Comparison of ENCODE assay signal across 14 cellular contexts in the genomic region with DNA sequence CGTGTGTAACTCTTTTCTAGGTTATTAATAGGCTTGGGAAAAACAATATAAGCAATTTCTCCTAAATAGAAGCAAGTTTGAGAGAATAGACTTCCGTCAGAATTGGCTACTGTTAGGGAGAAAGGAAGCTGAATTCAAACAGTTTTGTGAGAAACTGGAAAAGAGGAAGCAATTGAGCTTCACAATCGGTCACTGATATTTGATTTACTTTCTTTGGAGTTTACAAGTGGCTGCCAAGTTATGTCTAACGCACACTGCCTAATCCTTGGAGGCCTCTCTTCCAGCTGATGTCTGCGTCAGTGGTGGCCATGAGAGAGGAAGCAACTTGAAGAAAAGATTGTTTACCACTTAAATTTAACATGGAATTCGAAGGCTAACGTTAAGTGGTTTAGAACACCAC.
DNase-seq lines count a peak whose midpoint lies in the region; ATAC-seq and TF ChIP-seq lines count a peak whose summit lies in the region.
"Had no signal": no experiment of that assay in that cellular context is flagged by ENCODE, and none has a peak within 500 bp of the region (broad histone marks: within the 10 kb centered on the region; RNA-seq: fewer than 3 reads in every experiment).

No MANE protein-coding gene starts in this region.

- DNase-seq in NCI-H460 (ENCODE audit: extremely low read depth, low read depth) = peak; percentile 70
- DNase-seq in endothelial cell (ENCODE audit: low spot score) = no peak
- DNase-seq in left lung = peak in 1 of 2 donors; percentile 60
- no peak for DNase-seq in DMS 273 treated with DMSO at 0.1 percent for 48 hours (lab: John Stamatoyannopoulos, UW)
- DNase-seq in activated CD8-positive, alpha-beta memory T cell treated with anti-CD3 and anti-CD28 coated beads, Interleukin-2, amount 50 U/mL, for 4 hours = no peak
- DNase-seq: activated naive CD8-positive, alpha-beta T cell treated with anti-CD3 and anti-CD28 coated beads for 36 hours; DMS79 treated with DMSO at 0.1 percent for 48 hours; NCI-H1417 treated with DMSO at 0.1 percent for 48 hours; NCI-H526 had no signal

- no peaks in the 10 kb centered on the region for H3K9me3 Mint-ChIP-seq in endothelial cell (ENCODE audit: unreplicated experiment)
- H3K9me3 Mint-ChIP-seq: activated naive CD8-positive, alpha-beta T cell treated with anti-CD3 and anti-CD28 coated beads for 36 hours had no signal

- peaks cover 32% of the 10 kb centered on the region for H3K4me1 Mint-ChIP-seq in endothelial cell (ENCODE audit: unreplicated experiment)

- H3K9ac ChIP-seq in skeletal muscle tissue (ENCODE audit: low read depth in 1 of 3, low read length in 3 of 3) = no peak overlapping the region

- H3K27ac ChIP-seq in left lung (peak overlapping the region; percentile 53 to 88), skeletal muscle tissue (ENCODE audit: low read depth, low read length) (peak overlapping the region; percentile 63)
- H3K27ac ChIP-seq: SJSA1, VCaP had no signal

- ATAC-seq in left lung (peak; percentile 68), HG03159 (IDR thresholded peaks at IDR 0.05; ENCODE audit: unreplicated experiment) (no peak), GM21360 (IDR thresholded peaks at IDR 0.05; ENCODE audit: unreplicated experiment) (no peak)

- H3K27me3 ChIP-seq in left lung (no peaks in the 10 kb centered on the region), skeletal muscle tissue (ENCODE audit: control insufficient read depth in 3 of 3, insufficient read depth in 3 of 3, low read length in 3 of 3) (no peaks in the 10 kb centered on the region)

- H3K36me3 Mint-ChIP-seq in endothelial cell (ENCODE audit: low read depth, unreplicated experiment) = no peaks in the 10 kb centered on the region
- H3K36me3 Mint-ChIP-seq: activated naive CD8-positive, alpha-beta T cell treated with anti-CD3 and anti-CD28 coated beads for 36 hours had no signal

- intact Hi-C loops in left lung (cut with DNase I) = no loop called here

- no peaks in the 10 kb centered on the region for H3K36me3 ChIP-seq in left lung
- H3K36me3 ChIP-seq in skeletal muscle tissue (ENCODE audit: control insufficient read depth in 3 of 3, insufficient read depth in 3 of 3, low read length in 3 of 3) = no peaks in the 10 kb centered on the region
- H3K36me3 ChIP-seq: SJSA1 had no signal

- no peak overlapping the region for H3K4me3 Mint-ChIP-seq in endothelial cell (ENCODE audit: unreplicated experiment)
- H3K4me3 Mint-ChIP-seq: activated naive CD8-positive, alpha-beta T cell treated with anti-CD3 and anti-CD28 coated beads for 36 hours had no signal

- TF ChIP-seq CTCF in endothelial cell (IDR thresholded peaks at IDR 0.05; ENCODE audit: unreplicated experiment) (no peak), left lung (IDR thresholded peaks at IDR 0.05) (no peak)

- H3K4me1 ChIP-seq in left lung (peaks cover 5 to 17% of the 10 kb centered on the region in 2 donors), skeletal muscle tissue (ENCODE audit: control insufficient read depth in 3 of 3, insufficient read depth in 3 of 3, low read length in 3 of 3) (peaks cover 0 to 6% (median under 1%) of the 10 kb centered on the region in 3 donors)
- H3K4me1 ChIP-seq: SJSA1 had no signal

- peaks cover 6% of the 10 kb centered on the region for H3K27me3 Mint-ChIP-seq in endothelial cell (ENCODE audit: unreplicated experiment)

- H3K9me3 ChIP-seq in left lung (no peaks in the 10 kb centered on the region), skeletal muscle tissue (ENCODE audit: control insufficient read depth in 3 of 3, low read length in 3 of 3) (no peaks in the 10 kb centered on the region)
- H3K9me3 ChIP-seq: SJSA1 had no signal

- H3K4me3 ChIP-seq in left lung (no peak overlapping the region), skeletal muscle tissue (ENCODE audit: low read length in 3 of 3) (no peak overlapping the region)
- H3K4me3 ChIP-seq: SJSA1 had no signal

- H3K27ac Mint-ChIP-seq in endothelial cell (ENCODE audit: unreplicated experiment) = peak overlapping the region; percentile 77
- H3K27ac Mint-ChIP-seq: activated naive CD8-positive, alpha-beta T cell treated with anti-CD3 and anti-CD28 coated beads for 36 hours had no signal
